In genomic region chr2:119366161-119366648, GRCh38 we compare ENCODE assay signal across 8 cellular contexts. TPM values are rescaled to one million over a fixed set of nuclear protein-coding genes. Genes with fewer than 3 reads are reported as not detected.
DNase-seq lines count a peak whose midpoint lies in the region; ATAC-seq and TF ChIP-seq lines count a peak whose summit lies in the region.

No MANE protein-coding gene starts in this region.

- H3K27me3 ChIP-seq in right atrium auricular region, result no peaks in the 10 kb centered on the region

- peak overlapping the region; percentile 95 for H3K27ac Mint-ChIP-seq in activated T-helper 17 cell treated with anti-CD3 and anti-CD28 coated beads, Interleukin-2, amount 50 U/mL, for 72 hours

- TF ChIP-seq CTCF in right atrium auricular region (IDR thresholded peaks at IDR 0.05), result no peak
- no peak for TF ChIP-seq CTCF in retinal pigment epithelial cell (conservative IDR thresholded peaks at IDR 0.05; ENCODE audit: low read depth, low read length)

- no peaks in the 10 kb centered on the region for H3K9me3 Mint-ChIP-seq in activated T-helper 17 cell treated with anti-CD3 and anti-CD28 coated beads, Interleukin-2, amount 50 U/mL, for 72 hours

- no peaks in the 10 kb centered on the region for H3K9me3 ChIP-seq in right atrium auricular region

- peak overlapping the region; percentile 87 to 97 for H3K27ac ChIP-seq in right atrium auricular region

- peaks cover 44% of the 10 kb centered on the region for H3K36me3 Mint-ChIP-seq in activated T-helper 17 cell treated with anti-CD3 and anti-CD28 coated beads, Interleukin-2, amount 50 U/mL, for 72 hours (ENCODE audit: low read depth)

- peaks cover 0 to 36% of the 10 kb centered on the region in 2 donors for H3K4me1 ChIP-seq in right atrium auricular region

- H3K27me3 Mint-ChIP-seq in activated T-helper 17 cell treated with anti-CD3 and anti-CD28 coated beads, Interleukin-2, amount 50 U/mL, for 72 hours, result no peaks in the 10 kb centered on the region

- peak overlapping the region; percentile 97 for H3K4me3 Mint-ChIP-seq in activated T-helper 17 cell treated with anti-CD3 and anti-CD28 coated beads, Interleukin-2, amount 50 U/mL, for 72 hours

- H3K4me3 ChIP-seq in right atrium auricular region (peak overlapping the region; percentile 65 to 87), retinal pigment epithelial cell (ENCODE audit: low read length) (peak overlapping the region; percentile 93)

- in situ Hi-C loops in ACHN (cut with HindIII; ENCODE audit: low pct_ligation_motif_present, low pct_unique_long_range_greater_than_20kb, low sequenced_read_pairs), result no loop called here

- H3K36me3 ChIP-seq in right atrium auricular region, result peaks cover 25% of the 10 kb centered on the region

- DNase-seq in ACHN (peak; percentile 31), right atrium auricular region (ENCODE audit: low spot score) (no peak), retinal pigment epithelial cell (ENCODE audit: low read depth) (no peak), DMS79 treated with DMSO at 0.1 percent for 48 hours (lab: John Stamatoyannopoulos, UW) (no peak)
- DNase-seq in activated CD4-positive, CD25-positive, alpha-beta regulatory T cell treated with anti-CD3 and anti-CD28 coated beads, Interleukin-2, amount 50 U/mL, for 72 hours, result no peak

- H3K4me1 Mint-ChIP-seq in activated T-helper 17 cell treated with anti-CD3 and anti-CD28 coated beads, Interleukin-2, amount 50 U/mL, for 72 hours, result peaks cover 18% of the 10 kb centered on the region

- ATAC-seq in GM18511 (IDR thresholded peaks at IDR 0.05; ENCODE audit: unreplicated experiment) (peak; percentile 8), HG03439 (IDR thresholded peaks at IDR 0.05; ENCODE audit: unreplicated experiment) (peak; percentile 13)
- no peak for ATAC-seq in activated T-helper 17 cell treated with anti-CD3 and anti-CD28 coated beads, Interleukin-2, amount 50 U/mL, for 72 hours (replicated peaks)

RNA-seq across cellular contexts. Expression of gene C2orf76, which starts 0.4 kb away (rescaled TPM):
- 10 to 100 TPM in 1 of 2 donors, 1 to 10 TPM in 1; 9.6 to 11.7 TPM for total RNA-seq in activated T-helper 17 cell treated with anti-CD3 and anti-CD28 coated beads, Interleukin-2, amount 50 U/mL, for 72 hours
- total RNA-seq in right atrium auricular region, result 10 to 100 TPM in 1 of 2 donors, 1 to 10 TPM in 1; 8.1 to 11.1 TPM

RNA-seq across cellular contexts. Expression of gene DBI, which starts 0.6 kb away (rescaled TPM):
- total RNA-seq in activated T-helper 17 cell treated with anti-CD3 and anti-CD28 coated beads, Interleukin-2, amount 50 U/mL, for 72 hours, result 100 to 1,000 TPM in 1 of 2 donors, 10 to 100 TPM in 1; 82.5 to 129 TPM
- total RNA-seq in right atrium auricular region, result 100 to 1,000 TPM; 174 to 312 TPM
